Comparison of ENCODE assay signal across 8 cellular contexts in the genomic region with DNA sequence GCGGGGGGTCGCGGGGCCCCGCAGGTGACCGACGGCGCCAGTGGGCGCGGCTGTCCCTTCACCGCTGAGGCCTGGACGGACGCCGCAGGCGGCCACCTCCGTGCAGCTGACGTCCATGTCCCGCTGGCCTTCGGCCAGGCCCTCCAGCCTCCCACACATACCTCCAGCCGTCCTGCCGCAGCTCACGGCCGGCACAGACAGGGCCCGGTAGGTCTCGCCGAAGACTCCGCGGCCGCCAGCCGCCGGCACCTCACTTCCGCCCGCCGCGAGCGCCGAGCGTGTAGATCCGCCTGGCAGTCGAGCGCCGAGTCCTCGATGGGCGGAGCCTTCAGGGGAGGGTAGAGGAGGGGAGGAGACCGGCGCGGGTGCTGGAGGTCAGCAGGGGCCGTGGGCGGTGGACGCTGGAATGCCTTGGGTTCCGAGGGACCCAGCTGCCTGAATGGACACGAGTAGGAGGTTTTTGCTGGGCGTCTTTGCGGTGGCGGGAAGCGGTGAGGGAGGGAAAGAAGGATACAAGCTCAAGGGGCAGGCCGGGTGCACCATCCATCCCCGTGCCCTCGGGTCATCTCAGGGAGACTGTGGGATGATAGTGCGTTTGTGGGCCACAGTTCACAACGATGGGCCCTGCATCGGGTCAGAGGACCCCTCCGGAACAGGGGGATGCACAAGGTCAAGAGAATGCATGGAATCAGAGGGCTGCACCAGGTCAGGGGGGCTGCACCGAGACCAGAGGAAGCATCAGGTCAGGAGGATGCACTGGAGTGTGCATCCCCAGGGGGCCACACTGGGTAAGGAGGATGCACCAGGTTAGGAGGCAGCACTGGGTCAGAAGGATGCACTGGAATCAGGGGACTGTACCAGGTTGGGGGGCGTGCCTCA. TPM values are rescaled to one million over a fixed set of nuclear protein-coding genes. Genes with fewer than 3 reads are reported as not detected.
A peak's percentile ranks its signal among the peaks of the same experiment; 100 is the strongest.
DNase-seq lines count a peak whose midpoint lies in the region; ATAC-seq and TF ChIP-seq lines count a peak whose summit lies in the region.

A gene with protein sequence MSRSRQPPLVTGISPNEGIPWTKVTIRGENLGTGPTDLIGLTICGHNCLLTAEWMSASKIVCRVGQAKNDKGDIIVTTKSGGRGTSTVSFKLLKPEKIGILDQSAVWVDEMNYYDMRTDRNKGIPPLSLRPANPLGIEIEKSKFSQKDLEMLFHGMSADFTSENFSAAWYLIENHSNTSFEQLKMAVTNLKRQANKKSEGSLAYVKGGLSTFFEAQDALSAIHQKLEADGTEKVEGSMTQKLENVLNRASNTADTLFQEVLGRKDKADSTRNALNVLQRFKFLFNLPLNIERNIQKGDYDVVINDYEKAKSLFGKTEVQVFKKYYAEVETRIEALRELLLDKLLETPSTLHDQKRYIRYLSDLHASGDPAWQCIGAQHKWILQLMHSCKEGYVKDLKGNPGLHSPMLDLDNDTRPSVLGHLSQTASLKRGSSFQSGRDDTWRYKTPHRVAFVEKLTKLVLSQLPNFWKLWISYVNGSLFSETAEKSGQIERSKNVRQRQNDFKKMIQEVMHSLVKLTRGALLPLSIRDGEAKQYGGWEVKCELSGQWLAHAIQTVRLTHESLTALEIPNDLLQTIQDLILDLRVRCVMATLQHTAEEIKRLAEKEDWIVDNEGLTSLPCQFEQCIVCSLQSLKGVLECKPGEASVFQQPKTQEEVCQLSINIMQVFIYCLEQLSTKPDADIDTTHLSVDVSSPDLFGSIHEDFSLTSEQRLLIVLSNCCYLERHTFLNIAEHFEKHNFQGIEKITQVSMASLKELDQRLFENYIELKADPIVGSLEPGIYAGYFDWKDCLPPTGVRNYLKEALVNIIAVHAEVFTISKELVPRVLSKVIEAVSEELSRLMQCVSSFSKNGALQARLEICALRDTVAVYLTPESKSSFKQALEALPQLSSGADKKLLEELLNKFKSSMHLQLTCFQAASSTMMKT (minus strand): TSS at position 282 of the 879 bp plus-strand sequence. CDS start 55,321 bp downstream, outside the sequence.

- H3K4me3 Mint-ChIP-seq in activated CD4-positive, alpha-beta T cell treated with anti-CD3 and anti-CD28 coated beads for 36 hours, result peak within 1 kb of the TSS; percentile 91

- CTCF ChIA-PET in activated CD4-positive, alpha-beta T cell treated with anti-CD3 and anti-CD28 coated beads for 36 hours (lab: Charles Lee), result interaction anchor here (1.3 to 1.5 kb wide), 3 partner anchors 18 to 29 kb away, joined by 3 to 4 read pairs (median 4); no protein-coding TSS in a partner anchor

- DNase-seq in AG09309 (ENCODE audit: low read depth), result peak; percentile 25
- peak; percentile 11 for DNase-seq in NCI-H345 treated with DMSO at 0.1 percent for 48 hours (lab: John Stamatoyannopoulos, UW; ENCODE audit: unreplicated experiment)
- DNase-seq in activated CD4-positive, alpha-beta T cell treated with anti-CD3 and anti-CD28 coated beads for 36 hours, result peak; percentile 91
- DNase-seq in choroid plexus epithelial cell (ENCODE audit: low read depth), result peak; percentile 84
- DNase-seq in kidney tubule cell (ENCODE audit: low spot score), result peak; percentile 87
- peak; percentile 42 to 66 for DNase-seq in stimulated activated CD4-positive, alpha-beta T cell treated with anti-CD3 and anti-CD28 coated beads, Interleukin-1b, Interleukin-23, amount 100 ng/mL, for 1 hour (ENCODE audit: low read depth in 2 of 2)

- peak within 1 kb of the TSS; percentile 61 for H3K4me3 ChIP-seq in AG09309 (ENCODE audit: control insufficient read depth, low read depth, low read length)
- peak within 1 kb of the TSS; percentile 98 for H3K4me3 ChIP-seq in choroid plexus epithelial cell (ENCODE audit: low read depth, low read length)

- ATAC-seq in GM18868 (IDR thresholded peaks at IDR 0.05; ENCODE audit: unreplicated experiment), result peak; percentile 89
- peak; percentile 88 for ATAC-seq in HG03097 (IDR thresholded peaks at IDR 0.05; ENCODE audit: low FRiP score, unreplicated experiment)
- ATAC-seq in activated CD4-positive, alpha-beta T cell treated with anti-CD3 and anti-CD28 coated beads for 36 hours, result peak; percentile 84

- H3K27ac Mint-ChIP-seq in activated CD4-positive, alpha-beta T cell treated with anti-CD3 and anti-CD28 coated beads for 36 hours, result peak within 1 kb of the TSS; percentile 92

- intact Hi-C loops in activated CD4-positive, alpha-beta T cell treated with anti-CD3 and anti-CD28 coated beads for 36 hours (cut with DNase I, micrococcal nuclease), result loop anchor here (1.0 to 5.0 kb wide), 7 partner anchors 9 to 401 kb away; a partner anchor contains a TSS

- H3K4me1 Mint-ChIP-seq in activated CD4-positive, alpha-beta T cell treated with anti-CD3 and anti-CD28 coated beads for 36 hours, result peaks cover 26% of the 10 kb centered on the region

- H3K9me3 Mint-ChIP-seq in activated CD4-positive, alpha-beta T cell treated with anti-CD3 and anti-CD28 coated beads for 36 hours (ENCODE audit: low read depth), result no peaks in the 10 kb centered on the region

- no peaks in the 10 kb centered on the region for H3K27me3 Mint-ChIP-seq in activated CD4-positive, alpha-beta T cell treated with anti-CD3 and anti-CD28 coated beads for 36 hours

- TF ChIP-seq CTCF in AG09309 (IDR thresholded peaks at IDR 0.05; ENCODE audit: control insufficient read depth, insufficient read depth, low read depth, low read length, missing control alignments) (no peak), choroid plexus epithelial cell (conservative IDR thresholded peaks at IDR 0.05; ENCODE audit: low read depth, low read length) (no peak)

- POLR2A ChIA-PET in activated CD4-positive, alpha-beta T cell treated with anti-CD3 and anti-CD28 coated beads for 36 hours (lab: Charles Lee), result interaction anchor here (0.5 to 1.0 kb wide), 4 partner anchors 13 to 294 kb away, joined by 3 to 4 read pairs (median 3); no protein-coding TSS in a partner anchor

- peaks cover 7% of the 10 kb centered on the region for H3K36me3 Mint-ChIP-seq in activated CD4-positive, alpha-beta T cell treated with anti-CD3 and anti-CD28 coated beads for 36 hours (ENCODE audit: low read depth)

RNA-seq across cellular contexts. Expression of the gene that starts here (rescaled TPM):
- 10 to 100 TPM; 31.9 to 38.9 TPM for total RNA-seq in activated CD4-positive, alpha-beta T cell treated with anti-CD3 and anti-CD28 coated beads for 36 hours

Comparison
In these comparisons a context has a peak if more than half of its experiments do, and no peak if none do; other contexts are left out.
1. Peak in every context shown above with its lines: DNase-seq, ATAC-seq and H3K4me3 ChIP-seq.
2. DNase-seq: peak in every context shown above with its lines; median percentile 91 in activated CD4-positive, alpha-beta T cell treated with anti-CD3 and anti-CD28 coated beads for 36 hours; 87 in kidney tubule cell; 84 in choroid plexus epithelial cell; 54 in stimulated activated CD4-positive, alpha-beta T cell treated with anti-CD3 and anti-CD28 coated beads, Interleukin-1b, Interleukin-23, amount 100 ng/mL, for 1 hour; 25 in AG09309; 11 in NCI-H345 treated with DMSO at 0.1 percent for 48 hours.